ENCODE assay signal across 8 cellular contexts in genomic region chr5:80181618-80182211, GRCh38.
DNase-seq lines count a peak whose midpoint lies in the region; ATAC-seq, FAIRE-seq and TF ChIP-seq lines count a peak whose summit lies in the region.

No MANE protein-coding gene starts in this region.

- H3K36me3 ChIP-seq in esophagus (ENCODE audit: control insufficient read depth in 2 of 2, insufficient read depth in 2 of 2, low read length in 1 of 2) (peaks cover 2 to 6% of the 10 kb centered on the region in 2 donors), thyroid gland (peaks cover 0 to 2% of the 10 kb centered on the region in 2 donors)

- H3K36me3 Mint-ChIP-seq in T-cell = peaks cover 27% of the 10 kb centered on the region

- H3K4me3 ChIP-seq in esophagus (ENCODE audit: low read depth in 1 of 2, low read length in 2 of 2) (no peak overlapping the region), thyroid gland (replicated peaks in 1 of 3) (no peak overlapping the region)

- no peak for TF ChIP-seq CTCF in thyroid gland (IDR thresholded peaks at IDR 0.05)

- POLR2A ChIA-PET in T-cell (lab: Charles Lee) = interaction anchor here in 1 of 2 donors (0.6 to 1.1 kb wide), 3 partner anchors 12 to 33 kb away, joined by 3 to 6 read pairs (median 4); no protein-coding TSS in a partner anchor

- H3K4me1 Mint-ChIP-seq in T-cell = peaks cover 89 to 93% (median 90%) of the 10 kb centered on the region in 3 donors

- H3K27ac Mint-ChIP-seq in T-cell = peak overlapping the region; percentile 88 to 93

- 31 to 35% methylated on average over 5 of the region's 5 CpGs for WGBS in esophagus, 2 donors
- WGBS in thyroid gland, 2 donors = 48 to 51% methylated on average over 5 of the region's 5 CpGs

- TF ChIP-seq POLR2A in thyroid gland (IDR thresholded peaks at IDR 0.05) (no peak), GM12891 (IDR thresholded peaks at IDR 0.05; ENCODE audit: low read depth, low read length) (no peak)

- H3K9me3 ChIP-seq in esophagus (ENCODE audit: control insufficient read depth in 2 of 2, insufficient read depth in 1 of 2, low read depth in 1 of 2, low read length in 1 of 2) (no peaks in the 10 kb centered on the region), thyroid gland (no peaks in the 10 kb centered on the region)

- CTCF ChIA-PET in T-cell (lab: Charles Lee) = interaction anchor here in 1 of 2 donors (0.7 to 1.6 kb wide), 2 partner anchors 23 to 29 kb away, joined by 3 to 7 read pairs; no protein-coding TSS in a partner anchor

- intact Hi-C loops in Right ventricle myocardium superior (cut with DNase I) (no loop called here), cardiac septum (cut with DNase I) (no loop called here), thyroid gland (cut with DNase I) (no loop called here)

- no peak for FAIRE-seq in GM12891 (lab: Jason Lieb, UNC)

- DNase-seq in Right ventricle myocardium superior (no peak), cardiac septum (ENCODE audit: low spot score) (no peak), T-cell (peak in 29 of 34 experiments; percentile 25 to 71 (median 41)), thyroid gland (peak; percentile 54 to 61), GM12891 (ENCODE audit: insufficient read length, low spot score) (no peak), cerebellar cortex (ENCODE audit: low spot score) (no peak)

- H3K27ac ChIP-seq in esophagus (ENCODE audit: low read depth in 2 of 2, low read length in 1 of 2) = peak overlapping the region; percentile 49 to 84
- peak overlapping the region in 1 of 3 donors; percentile 11 for H3K27ac ChIP-seq in thyroid gland

- H3K9me3 Mint-ChIP-seq in T-cell = no peaks in the 10 kb centered on the region

- peak overlapping the region; percentile 40 to 64 (median 50) for H3K4me3 Mint-ChIP-seq in T-cell

- H3K4me1 ChIP-seq in esophagus (ENCODE audit: control insufficient read depth in 2 of 2, insufficient read depth in 2 of 2, low read length in 1 of 2) (peaks cover 0 to 16% of the 10 kb centered on the region in 2 donors), thyroid gland (peaks cover 24 to 41% of the 10 kb centered on the region in 2 donors)

- ATAC-seq in Right ventricle myocardium superior (ENCODE audit: poor library complexity) = peak; percentile 65
- ATAC-seq in T-cell (replicated peaks in 1 of 4) = peak; percentile 66 to 77 (median 75)
- no peak for ATAC-seq in HG02571 (IDR thresholded peaks at IDR 0.05; ENCODE audit: unreplicated experiment)

- no peaks in the 10 kb centered on the region for H3K27me3 Mint-ChIP-seq in T-cell

- H3K27me3 ChIP-seq in esophagus (ENCODE audit: control insufficient read depth in 1 of 2, insufficient read depth in 2 of 2, low read length in 2 of 2) = no peaks in the 10 kb centered on the region
- H3K27me3 ChIP-seq in thyroid gland = no peaks in the 10 kb centered on the region

TF ChIP-seq in GM12891, 5 proteins besides CTCF, POLR2A, EP300 and RAD21:
- TF ChIP-seq POU2F2 (IDR thresholded peaks at IDR 0.05; ENCODE audit: low read depth, low read length) = no peak
- TF ChIP-seq SPI1 (IDR thresholded peaks at IDR 0.05; ENCODE audit: low read depth, low read length) = no peak
- no peak for TF ChIP-seq POLR2AphosphoS5 (IDR thresholded peaks at IDR 0.05; ENCODE audit: low read depth, low read length)
- no peak for TF ChIP-seq PAX5 (IDR thresholded peaks at IDR 0.05; ENCODE audit: insufficient read depth, low read length, severe bottlenecking)
- TF ChIP-seq TAF1 (IDR thresholded peaks at IDR 0.05; ENCODE audit: low read depth, low read length) = no peak

Comparison
In these comparisons a context has a peak if more than half of its experiments do, and no peak if none do; other contexts are left out.
1. DNase-seq: peak in T-cell (29 of 34) and thyroid gland (2 of 2); none in Right ventricle myocardium superior (single experiment), cardiac septum (single experiment), GM12891 (single experiment) and cerebellar cortex (single experiment).